Comparison of ENCODE assay signal across 21 cellular contexts in the genomic region with DNA sequence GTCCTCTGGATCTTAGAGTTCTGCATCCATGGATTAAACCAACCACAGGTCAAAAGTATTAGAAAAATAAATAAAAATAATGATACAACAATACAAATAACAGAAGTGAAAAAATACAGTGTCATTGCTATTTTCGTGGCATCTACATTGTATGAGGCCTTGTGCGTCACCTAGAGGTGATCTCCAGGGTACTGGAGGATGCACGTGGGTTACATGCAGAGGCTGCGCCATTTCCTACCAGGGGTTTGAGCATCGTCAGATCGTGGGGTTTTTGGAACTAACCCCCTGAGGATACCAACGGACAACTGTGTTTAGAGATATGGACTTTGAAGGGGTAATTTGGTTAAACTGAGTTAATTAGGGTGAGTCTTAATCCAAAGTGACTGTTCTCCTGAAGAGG.
"Had no signal": no experiment of that assay in that cellular context is flagged by ENCODE, and none has a peak within 500 bp of the region (broad histone marks: within the 10 kb centered on the region; RNA-seq: fewer than 3 reads in every experiment).

No MANE protein-coding gene starts in this region.

- H3K4me3 ChIP-seq: hepatocyte, spleen, testis, tibial nerve, upper lobe of right lung, vagina had no signal

- ATAC-seq: foreskin keratinocyte; left colon; left ventricle myocardium superior; naive thymus-derived CD4-positive, alpha-beta T cell; sciatic nerve; stimulated activated naive B cell treated with anti-CD40 and anti-IgM and Interleukin-4, amounts not matched to agents 10 μg/mL and 1 μg/mL and 100 μg/mL, for 72 hours; stimulated activated naive CD8-positive, alpha-beta T cell treated with anti-CD3 and anti-CD28 coated beads, Interleukin-15, amount 100 ng/mL, for 72 hours; upper lobe of right lung had no signal

- H3K27ac ChIP-seq: foreskin keratinocyte, hepatocyte, spleen, testis, tibial nerve, upper lobe of right lung, vagina had no signal

- H3K4me1 ChIP-seq: foreskin keratinocyte, testis, tibial nerve, upper lobe of right lung, vagina had no signal

- H3K36me3 ChIP-seq: spleen, tibial nerve, upper lobe of right lung, vagina had no signal

- H3K9me3 ChIP-seq: spleen, testis, upper lobe of right lung, vagina had no signal

- H3K27me3 ChIP-seq: testis, vagina had no signal

- DNase-seq: effector CD4-positive, alpha-beta T cell; endodermal cell; erythroblast; foreskin keratinocyte; head of caudate nucleus; left colon; left ventricle myocardium superior; naive thymus-derived CD4-positive, alpha-beta T cell; nephron progenitor cell; posterior cingulate gyrus; spleen; stimulated activated CD4-positive, alpha-beta T cell treated with anti-CD3 and anti-CD28 coated beads, Interleukin-2, amount 100 ng/mL, for 24 hours; stimulated activated CD4-positive, alpha-beta T cell treated with anti-CD3 and anti-CD28 coated beads, Interleukin-4, amount 100 ng/mL, for 4 hours; stimulated activated naive B cell treated with anti-CD40 and anti-IgM and Interleukin-4, amounts not matched to agents 10 μg/mL and 1 μg/mL and 100 μg/mL, for 72 hours; stimulated activated naive CD8-positive, alpha-beta T cell treated with anti-CD3 and anti-CD28 coated beads, Interleukin-15, amount 100 ng/mL, for 72 hours; testis; upper lobe of right lung had no signal
